Comparison of ENCODE assay signal across 9 cellular contexts in genomic region chr2:237165405-237166276, GRCh38.
DNase-seq lines count a peak whose midpoint lies in the region; ATAC-seq and TF ChIP-seq lines count a peak whose summit lies in the region.
"Had no signal": no experiment of that assay in that cellular context is flagged by ENCODE, and none has a peak within 500 bp of the region (broad histone marks: within the 10 kb centered on the region; RNA-seq: fewer than 3 reads in every experiment).

No MANE protein-coding gene starts in this region.

- DNase-seq in GM12864 (ENCODE audit: low read depth) (no peak), NB4 (ENCODE audit: low read depth) (peak; percentile 28), dermis blood vessel endothelial cell (peak; percentile 67), progenitor cell of endocrine pancreas (ENCODE audit: low spot score, unreplicated experiment) (no peak), SHP77 (lab: John Stamatoyannopoulos, UW) (no peak)
- DNase-seq in NK-92 treated with Interleukin-12 subunit alpha and Interleukin-12 subunit beta, amount 100 ng/mL, for 24 hours (lab: John Stamatoyannopoulos, UW) = no peak
- DNase-seq: colonic mucosa had no signal

- no peaks in the 10 kb centered on the region for H3K36me3 Mint-ChIP-seq in progenitor cell of endocrine pancreas (ENCODE audit: insufficient read depth)

- H3K4me1 Mint-ChIP-seq in progenitor cell of endocrine pancreas (ENCODE audit: low read depth) = no peaks in the 10 kb centered on the region

- H3K4me3 ChIP-seq in GM12864 (ENCODE audit: low read depth, low read length) (no peak overlapping the region), NB4 (ENCODE audit: low read depth, low read length) (no peak overlapping the region)
- H3K4me3 ChIP-seq: colonic mucosa had no signal

- TF ChIP-seq POLR2A in NB4 (IDR thresholded peaks at IDR 0.05; ENCODE audit: extremely low read depth, insufficient read length) = no peak

- H3K4me3 Mint-ChIP-seq in progenitor cell of endocrine pancreas (ENCODE audit: low read depth) = no peak overlapping the region

- H3K9me3 Mint-ChIP-seq in progenitor cell of endocrine pancreas (ENCODE audit: low read depth) = peaks cover 13% of the 10 kb centered on the region

- ATAC-seq in GM21723 (IDR thresholded peaks at IDR 0.05; ENCODE audit: unreplicated experiment) (no peak), GM21825 (IDR thresholded peaks at IDR 0.05; ENCODE audit: unreplicated experiment) (no peak)

- peaks cover 28% of the 10 kb centered on the region for H3K27me3 Mint-ChIP-seq in progenitor cell of endocrine pancreas

- peak; percentile 43 for TF ChIP-seq CTCF in GM12864 (IDR thresholded peaks at IDR 0.05; ENCODE audit: low read depth, low read length, missing control alignments)
- peak; percentile 57 for TF ChIP-seq CTCF in NB4 (IDR thresholded peaks at IDR 0.05; ENCODE audit: low read depth, low read length)
- TF ChIP-seq CTCF in progenitor cell of endocrine pancreas (IDR thresholded peaks at IDR 0.05; ENCODE audit: unreplicated experiment) = peak; percentile 58

- no peak overlapping the region for H3K27ac Mint-ChIP-seq in progenitor cell of endocrine pancreas

Comparison
In these comparisons a context has a peak if more than half of its experiments do, and no peak if none do; other contexts are left out.
1. DNase-seq: peak in NB4 (single experiment) and dermis blood vessel endothelial cell (single experiment); none in GM12864 (single experiment), progenitor cell of endocrine pancreas (single experiment), SHP77 (0 of 2) and NK-92 treated with Interleukin-12 subunit alpha and Interleukin-12 subunit beta, amount 100 ng/mL, for 24 hours (single experiment).
2. Peak in every context shown above with its lines, with median percentiles within 50 percentile points of each other: CTCF ChIP-seq.